In the genomic region with DNA sequence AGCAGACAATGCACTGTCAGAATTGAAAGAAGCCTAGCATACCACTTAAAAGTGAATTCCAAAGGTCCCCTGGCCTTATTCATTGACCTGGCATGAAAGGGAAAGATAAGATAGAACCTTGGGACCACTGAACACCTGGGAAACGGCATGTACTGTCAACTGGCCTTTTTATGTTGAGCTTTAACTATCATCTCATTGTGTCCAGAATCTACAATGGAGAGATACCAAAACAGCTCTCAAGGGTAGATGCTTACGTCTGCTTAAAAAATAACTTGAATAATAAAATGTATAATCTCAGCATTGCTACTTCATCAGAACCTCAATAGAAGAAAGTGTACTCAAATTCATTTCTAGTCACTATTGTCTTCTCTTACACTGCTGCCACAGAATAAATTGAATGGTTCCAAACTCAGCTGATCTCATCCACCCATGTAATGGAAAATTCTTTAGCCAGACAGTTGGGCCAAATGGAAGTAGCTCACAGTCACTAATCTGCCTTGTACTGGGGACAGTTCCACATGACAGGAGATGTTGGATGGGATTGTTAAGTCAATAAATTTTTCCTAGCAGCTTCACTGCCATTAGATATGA, we compare ENCODE assay signal across 22 cellular contexts.
DNase-seq lines count a peak whose midpoint lies in the region; ATAC-seq and TF ChIP-seq lines count a peak whose summit lies in the region.
"Had no signal": no experiment of that assay in that cellular context is flagged by ENCODE, and none has a peak within 500 bp of the region (broad histone marks: within the 10 kb centered on the region; RNA-seq: fewer than 3 reads in every experiment).

No MANE protein-coding gene starts in this region.

- H3K4me1 ChIP-seq in left ventricle myocardium inferior, result peaks cover 36% of the 10 kb centered on the region
- H3K4me1 ChIP-seq in trophoblast cell (ENCODE audit: control insufficient read depth in 1 of 2, insufficient read depth in 2 of 2, low read length in 2 of 2), result peaks cover 0 to 2% of the 10 kb centered on the region in 2 experiments
- H3K4me1 ChIP-seq: stomach had no signal

- no peak overlapping the region for H2BK5ac ChIP-seq in trophoblast cell (ENCODE audit: low read depth, low read length, poor library complexity)

- no peak overlapping the region for H3K9ac ChIP-seq in trophoblast cell (ENCODE audit: low read length)

- no peak overlapping the region for H2AFZ ChIP-seq in trophoblast cell (ENCODE audit: insufficient read depth, low read length, poor library complexity)

- no peak overlapping the region for H3K14ac ChIP-seq in trophoblast cell (ENCODE audit: low read length)

- intact Hi-C loops in left ventricle myocardium inferior (cut with micrococcal nuclease), result no loop called here

- peak; percentile 3 for DNase-seq in HuH-7.5 (ENCODE audit: low spot score)
- DNase-seq in SK-N-DZ (ENCODE audit: low spot score), result peak; percentile 47
- no peak for DNase-seq in left ventricle myocardium inferior
- peak; percentile 39 to 83 for DNase-seq in trophoblast cell
- DNase-seq in SIG-M5 (lab: John Stamatoyannopoulos, UW), result no peak
- DNase-seq in SW 1271 (lab: John Stamatoyannopoulos, UW), result no peak
- no peak for DNase-seq in foreskin fibroblast
- DNase-seq: activated CD8-positive, alpha-beta T cell treated with anti-CD3 and anti-CD28 coated beads for 36 hours; activated gamma-delta T cell treated with Interleukin-2 at 50 U/mL for 16 hours; activated T-cell treated with anti-CD3 and anti-CD28 coated beads for 4 hours; CD4-positive, alpha-beta memory T cell; GF-D8; mesenchymal stem cell; naive B cell; NCI-H1105; NCI-H2107; NCI-H524 treated with DMSO at 0.1 percent for 48 hours; stomach; transverse colon had no signal

- no peak overlapping the region for H4K91ac ChIP-seq in trophoblast cell (ENCODE audit: low read depth, low read length)

- H4K12ac ChIP-seq in trophoblast cell (ENCODE audit: low read depth, low read length), result no peak overlapping the region

- no peak overlapping the region for H3K4me2 ChIP-seq in trophoblast cell (ENCODE audit: low read length)

- no peak overlapping the region for H3K23ac ChIP-seq in trophoblast cell (ENCODE audit: low read length)

- no peak overlapping the region for H3K4ac ChIP-seq in trophoblast cell (ENCODE audit: low read depth, low read length)

- no CpG with 5 or more reads among the region's 2 CpGs for WGBS in trophoblast cell (ENCODE audit: extremely low coverage, insufficient coverage, insufficient read length)

- TF ChIP-seq CTCF in left ventricle myocardium inferior (IDR thresholded peaks at IDR 0.05; ENCODE audit: borderline replicate concordance), result no peak
- no peak for TF ChIP-seq CTCF in foreskin fibroblast (IDR thresholded peaks at IDR 0.05; ENCODE audit: low read depth, low read length)

- ATAC-seq in GM18873 (IDR thresholded peaks at IDR 0.05; ENCODE audit: low FRiP score, unreplicated experiment), result no peak
- ATAC-seq: activated CD4-positive, CD25-positive, alpha-beta regulatory T cell treated with anti-CD3 and anti-CD28 coated beads, Interleukin-2, amount 50 U/mL, for 24 hours; activated CD8-positive, alpha-beta T cell treated with anti-CD3 and anti-CD28 coated beads for 36 hours had no signal

- H3K27ac ChIP-seq in left ventricle myocardium inferior (replicated peaks) (peak overlapping the region; percentile 72), trophoblast cell (ENCODE audit: low read depth, low read length) (no peak overlapping the region)
- H3K27ac ChIP-seq: cardiac muscle cell, stomach, transverse colon had no signal

- no peak overlapping the region for H2BK12ac ChIP-seq in trophoblast cell (ENCODE audit: low read length)

- H3K4me3 ChIP-seq in left ventricle myocardium inferior (no peak overlapping the region), trophoblast cell (ENCODE audit: low read depth, low read length) (no peak overlapping the region), foreskin fibroblast (ENCODE audit: low read depth in 1 of 2, low read length in 2 of 2) (no peak overlapping the region)
- H3K4me3 ChIP-seq: cardiac muscle cell, stomach, transverse colon had no signal

- H3K79me1 ChIP-seq in trophoblast cell (ENCODE audit: low read length), result no peaks in the 10 kb centered on the region

- H3K36me3 ChIP-seq in left ventricle myocardium inferior (peaks cover 3% of the 10 kb centered on the region), trophoblast cell (ENCODE audit: control insufficient read depth in 1 of 2, insufficient read depth in 2 of 2, low read length in 2 of 2) (no peaks in the 10 kb centered on the region)
- H3K36me3 ChIP-seq: cardiac muscle cell, stomach, transverse colon had no signal

- no peak overlapping the region for H3K18ac ChIP-seq in trophoblast cell (ENCODE audit: low read length)

- no peaks in the 10 kb centered on the region for H3K79me2 ChIP-seq in trophoblast cell (ENCODE audit: control insufficient read depth, insufficient read depth, low read length, poor library complexity)

- H2AK5ac ChIP-seq in trophoblast cell (ENCODE audit: low read length), result no peak overlapping the region

- no peak overlapping the region for H2BK120ac ChIP-seq in trophoblast cell (ENCODE audit: insufficient read depth, low read length, poor library complexity)

- H3K9me3 ChIP-seq in left ventricle myocardium inferior (replicated peaks) (no peaks in the 10 kb centered on the region), trophoblast cell (ENCODE audit: insufficient read depth, low read depth, low read length) (no peaks in the 10 kb centered on the region)
- H3K9me3 ChIP-seq: stomach, transverse colon had no signal

- H3K27me3 ChIP-seq in left ventricle myocardium inferior (ENCODE audit: low read depth), result no peaks in the 10 kb centered on the region
- no peaks in the 10 kb centered on the region for H3K27me3 ChIP-seq in trophoblast cell (ENCODE audit: insufficient read depth, low read length)
- H3K27me3 ChIP-seq: cardiac muscle cell, stomach, transverse colon had no signal

- H4K8ac ChIP-seq in trophoblast cell (ENCODE audit: low read depth, low read length), result no peak overlapping the region

Comparison
In these comparisons a context has a peak if more than half of its experiments do, and no peak if none do; other contexts are left out.
1. DNase-seq: peak in HuH-7.5 (single experiment), SK-N-DZ (single experiment) and trophoblast cell (2 of 2); none in left ventricle myocardium inferior (single experiment), SIG-M5 (single experiment), SW 1271 (0 of 2) and foreskin fibroblast (0 of 2).